In the genomic region with DNA sequence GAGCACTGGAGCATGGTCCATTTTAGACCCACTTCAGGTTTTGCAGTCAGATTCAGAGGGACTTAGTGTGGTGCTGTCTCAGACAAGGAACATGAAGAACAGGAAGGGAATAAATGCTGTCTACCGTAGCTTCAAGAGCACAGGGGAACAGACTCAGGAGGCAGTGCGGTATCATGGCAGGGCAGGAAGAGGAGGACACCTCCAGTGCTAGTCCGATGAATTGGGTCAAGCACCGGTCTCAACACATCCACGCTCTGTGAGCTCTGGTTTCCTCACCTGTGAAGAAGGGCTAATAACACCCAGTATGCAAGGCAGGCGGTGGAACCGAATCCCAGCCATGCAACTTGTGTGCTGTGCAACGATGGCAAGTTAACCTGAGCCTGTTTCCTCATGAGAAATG, we compare ENCODE assay signal across 32 cellular contexts.
"Had no signal": no experiment of that assay in that cellular context is flagged by ENCODE, and none has a peak within 500 bp of the region (broad histone marks: within the 10 kb centered on the region; RNA-seq: fewer than 3 reads in every experiment).

No MANE protein-coding gene starts in this region.

- DNase-seq: activated CD4-positive, alpha-beta memory T cell treated with anti-CD3 and anti-CD28 coated beads for 36 hours; activated CD4-positive, alpha-beta T cell treated with anti-CD3 and anti-CD28 coated beads, Interleukin-2, amount 10 ng/mL, durations not matched to agents 24 days and 14 days; activated CD4-positive, CD25-positive, alpha-beta regulatory T cell treated with anti-CD3 and anti-CD28 coated beads, Interleukin-2, amount 50 U/mL, for 72 hours; activated CD8-positive, alpha-beta memory T cell treated with anti-CD3 and anti-CD28 coated beads, Interleukin-2, amount 50 U/mL, for 4 hours; activated effector memory CD4-positive, alpha-beta T cell treated with anti-CD3 and anti-CD28 coated beads, Interleukin-2, amount 50 U/mL, for 16 hours; activated naive CD4-positive, alpha-beta T cell treated with anti-CD3 and anti-CD28 coated beads, Interleukin-2, amount 10 ng/mL, durations not matched to agents 7 days and 5 days; activated T-cell treated with anti-CD3 and anti-CD28 coated beads, Interleukin-2, amount 50 U/mL, for 1 hour; amniotic stem cell; brain microvascular endothelial cell; foreskin fibroblast; heart left ventricle; hypothalamus; immature natural killer cell; kidney; left colon; mammary epithelial cell; naive B cell; ovary; stimulated activated CD4-positive, alpha-beta T cell treated with anti-CD3 and anti-CD28 coated beads, Interleukin-1b, Interleukin-23, amount 100 ng/mL, for 48 hours; stimulated activated CD4-positive, alpha-beta T cell treated with anti-CD3 and anti-CD28 coated beads, Interleukin-4, amount 100 ng/mL, for 4 hours; stimulated activated CD8-positive, alpha-beta memory T cell treated with anti-CD3 and anti-CD28 coated beads, Interleukin-4, amount 100 ng/mL, for 48 hours; stimulated activated naive B cell treated with anti-CD40 and anti-IgM and Interleukin-4, amounts not matched to agents 10 μg/mL and 1 μg/mL and 100 μg/mL, for 72 hours; stomach; T-cell; T1000; tibial artery; WERI-Rb-1 had no signal

- H3K9me3 ChIP-seq: heart left ventricle, ovary, prostate gland, stomach, tibial artery had no signal

- H3K27me3 Mint-ChIP-seq: activated CD4-positive, alpha-beta memory T cell treated with anti-CD3 and anti-CD28 coated beads for 36 hours; activated CD4-positive, alpha-beta T cell treated with anti-CD3 and anti-CD28 coated beads, Interleukin-2, amount 10 ng/mL, durations not matched to agents 24 days and 14 days; activated naive CD4-positive, alpha-beta T cell treated with anti-CD3 and anti-CD28 coated beads, Interleukin-2, amount 10 ng/mL, durations not matched to agents 7 days and 5 days; naive B cell; stimulated activated naive B cell treated with anti-CD40 and anti-IgM and Interleukin-4, amounts not matched to agents 10 μg/mL and 1 μg/mL and 100 μg/mL, for 72 hours; T-cell had no signal

- H3K4me3 ChIP-seq: heart left ventricle, ovary, prostate gland, smooth muscle cell, stomach, tibial artery had no signal

- H3K36me3 ChIP-seq: ovary, prostate gland had no signal

- ATAC-seq: esophagus mucosa; heart left ventricle; left colon; stimulated activated naive B cell treated with anti-CD40 and anti-IgM and Interleukin-4, amounts not matched to agents 10 μg/mL and 1 μg/mL and 100 μg/mL, for 72 hours; T-cell had no signal

- H3K27me3 ChIP-seq: brain microvascular endothelial cell, heart left ventricle, ovary, stomach, tibial artery had no signal

- H3K4me2 ChIP-seq: smooth muscle cell had no signal

- H3K4me3 Mint-ChIP-seq: activated CD4-positive, alpha-beta memory T cell treated with anti-CD3 and anti-CD28 coated beads for 36 hours; activated CD4-positive, alpha-beta T cell treated with anti-CD3 and anti-CD28 coated beads, Interleukin-2, amount 10 ng/mL, durations not matched to agents 24 days and 14 days; activated naive CD4-positive, alpha-beta T cell treated with anti-CD3 and anti-CD28 coated beads, Interleukin-2, amount 10 ng/mL, durations not matched to agents 7 days and 5 days; activated T-helper 1 cell treated with anti-CD3 and anti-CD28 coated beads, Interleukin-12 subunit alpha, Interleukin-12 subunit beta, Interleukin-2, Interleukin-4 antibody, amounts not matched to agents 30 ng/mL and 10 ng/mL and 1 ng/mL, durations not matched to agents 14 hours and 24 hours and 36 hours; immature natural killer cell; mesothelial cell of epicardium; naive B cell; stimulated activated naive B cell treated with anti-CD40 and anti-IgM and Interleukin-4, amounts not matched to agents 10 μg/mL and 1 μg/mL and 100 μg/mL, for 72 hours; T-cell had no signal

- H3K27ac Mint-ChIP-seq: activated CD4-positive, alpha-beta memory T cell treated with anti-CD3 and anti-CD28 coated beads for 36 hours; activated CD4-positive, alpha-beta T cell treated with anti-CD3 and anti-CD28 coated beads, Interleukin-2, amount 10 ng/mL, durations not matched to agents 24 days and 14 days; activated naive CD4-positive, alpha-beta T cell treated with anti-CD3 and anti-CD28 coated beads, Interleukin-2, amount 10 ng/mL, durations not matched to agents 7 days and 5 days; activated T-helper 1 cell treated with anti-CD3 and anti-CD28 coated beads, Interleukin-12 subunit alpha, Interleukin-12 subunit beta, Interleukin-2, Interleukin-4 antibody, amounts not matched to agents 30 ng/mL and 10 ng/mL and 1 ng/mL, durations not matched to agents 14 hours and 24 hours and 36 hours; immature natural killer cell; naive B cell; stimulated activated naive B cell treated with anti-CD40 and anti-IgM and Interleukin-4, amounts not matched to agents 10 μg/mL and 1 μg/mL and 100 μg/mL, for 72 hours; T-cell had no signal

- H3K9me3 Mint-ChIP-seq: activated CD4-positive, alpha-beta memory T cell treated with anti-CD3 and anti-CD28 coated beads for 36 hours; activated CD4-positive, alpha-beta T cell treated with anti-CD3 and anti-CD28 coated beads, Interleukin-2, amount 10 ng/mL, durations not matched to agents 24 days and 14 days; activated naive CD4-positive, alpha-beta T cell treated with anti-CD3 and anti-CD28 coated beads, Interleukin-2, amount 10 ng/mL, durations not matched to agents 7 days and 5 days; activated T-helper 1 cell treated with anti-CD3 and anti-CD28 coated beads, Interleukin-12 subunit alpha, Interleukin-12 subunit beta, Interleukin-2, Interleukin-4 antibody, amounts not matched to agents 30 ng/mL and 10 ng/mL and 1 ng/mL, durations not matched to agents 14 hours and 24 hours and 36 hours; immature natural killer cell; mesothelial cell of epicardium; naive B cell; stimulated activated naive B cell treated with anti-CD40 and anti-IgM and Interleukin-4, amounts not matched to agents 10 μg/mL and 1 μg/mL and 100 μg/mL, for 72 hours; T-cell had no signal

- H3K4me1 ChIP-seq: prostate gland had no signal

- H3K27ac ChIP-seq: brain microvascular endothelial cell, heart left ventricle, ovary, prostate gland, stomach, tibial artery, WERI-Rb-1 had no signal
